Comparison of ENCODE assay signal across 10 cellular contexts in genomic region chr1:39130297-39130696, GRCh38.
DNase-seq lines count a peak whose midpoint lies in the region; ATAC-seq and TF ChIP-seq lines count a peak whose summit lies in the region.
"Had no signal": no experiment of that assay in that cellular context is flagged by ENCODE, and none has a peak within 500 bp of the region (broad histone marks: within the 10 kb centered on the region; RNA-seq: fewer than 3 reads in every experiment).

No MANE protein-coding gene starts in this region.

- peaks cover 13% of the 10 kb centered on the region for H3K4me1 Mint-ChIP-seq in CD14-positive monocyte

- H3K9me3 ChIP-seq in sigmoid colon, result no peaks in the 10 kb centered on the region

- TF ChIP-seq CTCF in sigmoid colon (IDR thresholded peaks at IDR 0.05) (no peak), CD14-positive monocyte (IDR thresholded peaks at IDR 0.05) (no peak)

- H3K9me3 Mint-ChIP-seq in CD14-positive monocyte, result no peaks in the 10 kb centered on the region

- peak overlapping the region; percentile 58 to 80 (median 70) for H3K27ac ChIP-seq in sigmoid colon

- TF ChIP-seq EP300 in sigmoid colon (IDR thresholded peaks at IDR 0.05), result no peak

- peaks cover 0 to 3% of the 10 kb centered on the region in 2 donors for H3K36me3 Mint-ChIP-seq in CD14-positive monocyte

- peak; percentile 83 for DNase-seq in EL
- peak; percentile 81 for DNase-seq in fibroblast of peridontal ligament (ENCODE audit: extremely low read depth)
- no peak for DNase-seq in sigmoid colon
- no peak for DNase-seq in effector CD4-positive, alpha-beta T cell
- no peak for DNase-seq in NCI-H2196 treated with DMSO at 0.1 percent for 48 hours (lab: John Stamatoyannopoulos, UW; ENCODE audit: unreplicated experiment)
- no peak for DNase-seq in CD14-positive monocyte (ENCODE audit: low spot score)
- DNase-seq in NCI-H345 treated with DMSO at 0.1 percent for 48 hours (lab: John Stamatoyannopoulos, UW; ENCODE audit: unreplicated experiment), result no peak
- DNase-seq: activated CD8-positive, alpha-beta memory T cell treated with anti-CD3 and anti-CD28 coated beads for 24 hours; KG1 had no signal

- no peak for TF ChIP-seq POLR2A in sigmoid colon (IDR thresholded peaks at IDR 0.05)

- peaks cover 0 to 70% (median 64%) of the 10 kb centered on the region in 4 donors for H3K4me1 ChIP-seq in sigmoid colon

- peak; percentile 83 for ATAC-seq in SK-N-SH treated with all-trans-retinoic acid at 6 μM for 48 hours

- H3K36me3 ChIP-seq in sigmoid colon, result peaks cover 0 to 12% (median 0%) of the 10 kb centered on the region in 4 donors

- no peaks in the 10 kb centered on the region for H3K27me3 ChIP-seq in sigmoid colon

- whole genome bisulfite sequencing in sigmoid colon, 2 donors, result 56 to 63% methylated on average over 1 of the region's 1 CpG

- no peak overlapping the region for H3K4me3 Mint-ChIP-seq in CD14-positive monocyte

- H3K4me3 ChIP-seq in sigmoid colon, result no peak overlapping the region

- peaks cover 0 to 3% (median 0%) of the 10 kb centered on the region in 3 donors for H3K27me3 Mint-ChIP-seq in CD14-positive monocyte (ENCODE audit: low read depth in 3 of 3)

- peak overlapping the region in 2 of 7 donors; percentile 7 to 15 for H3K27ac Mint-ChIP-seq in CD14-positive monocyte

- intact Hi-C loops in sigmoid colon (cut with DNase I), result loop anchor here (2.0 to 5.0 kb wide), 2 partner anchors 42 to 61 kb away; no protein-coding TSS in a partner anchor
- intact Hi-C loops in CD14-positive monocyte (cut with micrococcal nuclease), result no loop called here

TF ChIP-seq in SK-N-SH treated with all-trans-retinoic acid at 6 μM for 48 hours, 23 proteins besides CTCF, POLR2A, EP300 and RAD21:
- TF ChIP-seq ESRRG (CRISPR knock-in tag; IDR thresholded peaks at IDR 0.05), result no peak
- TF ChIP-seq POU6F1 (CRISPR knock-in tag; IDR thresholded peaks at IDR 0.05; ENCODE audit: borderline replicate concordance, low read depth), result no peak
- TF ChIP-seq CSRNP3 (CRISPR knock-in tag; IDR thresholded peaks at IDR 0.05), result no peak
- no peak for TF ChIP-seq TSHZ2 (CRISPR knock-in tag; IDR thresholded peaks at IDR 0.05)
- TF ChIP-seq ZNF8 (CRISPR knock-in tag; IDR thresholded peaks at IDR 0.05), result no peak
- no peak for TF ChIP-seq BACH2 (CRISPR knock-in tag; IDR thresholded peaks at IDR 0.05; ENCODE audit: borderline replicate concordance)
- TF ChIP-seq CREB5 (CRISPR knock-in tag; IDR thresholded peaks at IDR 0.05; ENCODE audit: low read depth), result no peak
- TF ChIP-seq SNAI2 (CRISPR knock-in tag; IDR thresholded peaks at IDR 0.05), result no peak
- TF ChIP-seq PATZ1 (CRISPR knock-in tag; IDR thresholded peaks at IDR 0.05; ENCODE audit: borderline replicate concordance), result no peak
- TF ChIP-seq CSDC2 (CRISPR knock-in tag; IDR thresholded peaks at IDR 0.05), result no peak
- no peak for TF ChIP-seq TCF4 (CRISPR knock-in tag; IDR thresholded peaks at IDR 0.05; ENCODE audit: borderline replicate concordance)
- no peak for TF ChIP-seq ZNF565 (CRISPR knock-in tag; conservative IDR thresholded peaks at IDR 0.05; ENCODE audit: low read depth)
- TF ChIP-seq ISL1 (CRISPR knock-in tag; IDR thresholded peaks at IDR 0.05), result no peak
- no peak for TF ChIP-seq ZNF70 (CRISPR knock-in tag; IDR thresholded peaks at IDR 0.05)
- no peak for TF ChIP-seq ZC3H10 (CRISPR knock-in tag; IDR thresholded peaks at IDR 0.05)
- TF ChIP-seq OSR1 (CRISPR knock-in tag; IDR thresholded peaks at IDR 0.05), result no peak
- TF ChIP-seq ZFP3 (CRISPR knock-in tag; IDR thresholded peaks at IDR 0.05), result no peak

Comparison
In these comparisons a context has a peak if more than half of its experiments do, and no peak if none do; other contexts are left out.
1. DNase-seq: peak in EL (single experiment) and fibroblast of peridontal ligament (single experiment); none in sigmoid colon (single experiment), effector CD4-positive, alpha-beta T cell (single experiment), NCI-H2196 treated with DMSO at 0.1 percent for 48 hours (single experiment), CD14-positive monocyte (single experiment) and NCI-H345 treated with DMSO at 0.1 percent for 48 hours (single experiment).